9 cellular contexts compared by ENCODE assay signal in genomic region chr19:18194554-18195238, GRCh38. TPM values are rescaled to one million over a fixed set of nuclear protein-coding genes. Genes with fewer than 3 reads are reported as not detected.
DNase-seq lines count a peak whose midpoint lies in the region; ATAC-seq, FAIRE-seq and TF ChIP-seq lines count a peak whose summit lies in the region.
"Had no signal": no experiment of that assay in that cellular context is flagged by ENCODE, and none has a peak within 500 bp of the region (broad histone marks: within the 10 kb centered on the region; RNA-seq: fewer than 3 reads in every experiment).

No MANE protein-coding gene starts in this region.

- H3K27me3 ChIP-seq in GM12878 (replicated peaks in 1 of 2; ENCODE audit: control insufficient read depth in 2 of 2, insufficient read depth in 2 of 2, low read length in 1 of 2), result no peaks in the 10 kb centered on the region

- peak overlapping the region; percentile 86 for H2AFZ ChIP-seq in GM12878 (ENCODE audit: control insufficient read depth, low read depth, low read length)

- no peaks in the 10 kb centered on the region for H4K20me1 ChIP-seq in GM12878 (ENCODE audit: control insufficient read depth, insufficient read depth)

- H3K4me3 ChIP-seq in GM12878, result peak overlapping the region; percentile 79
- H3K4me3 ChIP-seq in mucosa of descending colon, result no peak overlapping the region

- TF ChIP-seq POLR2A in GM12878 (IDR thresholded peaks at IDR 0.05; ENCODE audit: low read depth, low read length), result peak; percentile 41; the same call in 1 of the 2 replicates

- SMC1A ChIA-PET in GM12878 (lab: Charles Lee; ENCODE audit: uncharacterized antibody, unreplicated experiment), result interaction anchor here (1.2 to 1.7 kb wide), 5 partner anchors 9 to 110 kb away, joined by 3 to 5 read pairs (median 4); partner anchors contain the start of gene RAB3A

- POLR2A ChIA-PET in GM12878 (lab: Charles Lee), result interaction anchor here (0.6 to 2.1 kb wide), 8 partner anchors 7 to 125 kb away, joined by 3 to 10 read pairs (median 4); partner anchors contain the start of gene RAB3A

- in situ Hi-C loops in GM12878 (cut with MboI), result no loop called here

- H3K9ac ChIP-seq in GM12878 (ENCODE audit: control insufficient read depth, insufficient read depth, low read length), result peak overlapping the region; percentile 69; the same call in 1 of the 2 replicates

- RAD21 ChIA-PET in GM12878 (lab: Charles Lee; ENCODE audit: unreplicated experiment), result interaction anchor here (0.6 to 4.5 kb wide), 8 partner anchors 10 to 101 kb away, joined by 3 to 29 read pairs (median 3); no protein-coding TSS in a partner anchor

- TF ChIP-seq CTCF in GM12878 (IDR thresholded peaks at IDR 0.05 in 2 of 3, conservative IDR thresholded peaks at IDR 0.05 in 1 of 3; ENCODE audit: control insufficient read depth in 2 of 3, extremely low read depth in 1 of 3, insufficient read depth in 1 of 3, low read depth in 3 of 3, low read length in 3 of 3) (no peak), mucosa of descending colon (IDR thresholded peaks at IDR 0.05) (no peak)

- intact Hi-C loops in GM12878 (cut with micrococcal nuclease; ENCODE audit: unreplicated experiment) (no loop called here), mucosa of descending colon (cut with DNase I, micrococcal nuclease) (no loop called here)

- WGBS in GM12878 (ENCODE audit: insufficient coverage, insufficient replicate concordance, low lambda C conversion rate, missing lambda C conversion rate), result 5% methylated on average over 27 of the region's 27 CpGs

- ATAC-seq in GM12878 (peak; percentile 5; the same call in 2 of the 3 replicates), mucosa of descending colon (no peak), GM19035 (IDR thresholded peaks at IDR 0.05; ENCODE audit: unreplicated experiment) (no peak), left lobe of liver (no peak)

- no TSS peak for BruUV-seq in GM12878 (replicated peaks; lab: Mats Ljungman, UMichigan)

- H3K36me3 ChIP-seq in GM12878 (ENCODE audit: control insufficient read depth in 2 of 2, insufficient read depth in 2 of 2, low read length in 1 of 2), result peaks cover 5 to 17% of the 10 kb centered on the region in 2 experiments; a peak in 3 of 4 replicates
- H3K36me3 ChIP-seq in mucosa of descending colon (ENCODE audit: low read depth), result no peaks in the 10 kb centered on the region

- H3K27ac ChIP-seq in GM12878 (ENCODE audit: control insufficient read depth, insufficient read depth), result no peak overlapping the region

- peak; percentile 50 for DNase-seq in EH (ENCODE audit: low read depth)
- peak; percentile 59 for DNase-seq in NOMO-1 treated with dmso at 0.1 percent for 144 hours (lab: John Stamatoyannopoulos, UW; ENCODE audit: unreplicated experiment)
- no peak for DNase-seq in GM12878 (ENCODE audit: low read depth, low spot score)
- DNase-seq in mucosa of descending colon, result peak in 2 of 3 donors; percentile 59 to 71
- no peak for DNase-seq in KG1 (lab: John Stamatoyannopoulos, UW)
- no peak for DNase-seq in NCI-H2029 treated with DMSO at 0.1 percent for 48 hours (lab: John Stamatoyannopoulos, UW)
- no peak for DNase-seq in left lobe of liver (ENCODE audit: low spot score)

- no peak for FAIRE-seq in GM12878 (lab: Jason Lieb, UNC)

- TF ChIP-seq RAD21 in GM12878 (IDR thresholded peaks at IDR 0.05; ENCODE audit: insufficient read depth, low read depth, low read length), result no peak

- peaks cover 11% of the 10 kb centered on the region for H3K4me1 ChIP-seq in GM12878 (ENCODE audit: control insufficient read depth, insufficient read depth, low read length)
- peaks cover 20% of the 10 kb centered on the region for H3K4me1 ChIP-seq in mucosa of descending colon (ENCODE audit: low read depth)

- H3K9me3 ChIP-seq in GM12878 (replicated peaks; ENCODE audit: control insufficient read depth, insufficient read depth, low read length) (no peaks in the 10 kb centered on the region), mucosa of descending colon (no peaks in the 10 kb centered on the region)

- peaks cover 5% of the 10 kb centered on the region for H3K79me2 ChIP-seq in GM12878 (ENCODE audit: control insufficient read depth, insufficient read depth, low read length)

- no peak for TF ChIP-seq EP300 in GM12878 (IDR thresholded peaks at IDR 0.05; ENCODE audit: borderline replicate concordance in 1 of 2, control insufficient read depth in 1 of 2, low read depth in 2 of 2, low read length in 2 of 2)

- peak overlapping the region; percentile 96 for H3K4me2 ChIP-seq in GM12878 (ENCODE audit: control insufficient read depth, insufficient read depth)

- CTCF ChIA-PET in GM12878 (lab: Yijun Ruan, JAX), result interaction anchor here (0.9 to 3.8 kb wide), 5 partner anchors 10 to 85 kb away, joined by 3 to 30 read pairs (median 5); partner anchors contain the start of gene RAB3A

RNA-seq across cellular contexts. Expression of gene MPV17L2, which starts 1.7 kb away (rescaled TPM):
- 3.3 and 7.4 TPM in 2 replicates for total RNA-seq in GM12878 (2013; cell fraction: nucleolus; rRNA removed)
- total RNA-seq in GM12878 (2014; rRNA removed) (26.7 and 32.0 TPM in 2 replicates), GM12878 (2014; rRNA removed; fragmentation: Illumina TruSeq; extraction: Trizol) (13.6 and 15.4 TPM in 2 replicates), GM12878 (2021) (17.9 and 19.9 TPM in 2 replicates), mucosa of descending colon (10 to 100 TPM in 2 of 3 donors, 1 to 10 TPM in 1; 6.7 to 12.4 (median 12.0) TPM), left lobe of liver (8.6 TPM)
- 3.9 TPM for polyA plus RNA-seq in GM12878 (2011; ENCODE audit: low read depth)
- polyA plus RNA-seq in GM12878 (2011; rRNA removed) (7.1 and 17.1 TPM in 2 replicates), GM12878 (2014; fragmentation: Illumina TruSeq; extraction: Trizol) (10.4 and 25.9 TPM in 2 replicates), GM12878 (2014; fragmentation: Nextera tagmentation; extraction: Ambion mirVana) (1 to 10 TPM; 5.1 to 7.7 TPM), GM12878 (2014; rRNA removed) (39.4 and 44.5 TPM in 2 replicates), GM12878 (2016; fragmentation: Nextera tagmentation; extraction: Ambion mirVana) (10 to 100 TPM; 46.2 to 57.2 TPM)
- polyA plus RNA-seq in GM12878 (2011; cell fraction: cytosol; rRNA removed), result 23.4 and 34.7 TPM in 2 replicates
- 12.4 and 16.0 TPM in 2 replicates for polyA plus RNA-seq in GM12878 (2011; cell fraction: nucleus; rRNA removed)
- 8.3 and 8.4 TPM in 2 replicates for polyA plus RNA-seq in GM12878 (2012)
- polyA minus RNA-seq in GM12878 (2011; rRNA and poly(A)+ RNA removed), result 16.2 and 19.9 TPM in 2 replicates
- 6.1 and 7.6 TPM in 2 replicates for polyA minus RNA-seq in GM12878 (2011; cell fraction: cytosol; rRNA and poly(A)+ RNA removed)
- polyA minus RNA-seq in GM12878 (2011; cell fraction: nucleus; rRNA and poly(A)+ RNA removed), result 2.9 and 7.6 TPM in 2 replicates

RNA-seq across cellular contexts. Expression of gene RAB3A, which starts 9.1 kb away (rescaled TPM):
- total RNA-seq in GM12878 (2013; cell fraction: nucleolus; rRNA removed), result 9.4 and 18.2 TPM in 2 replicates
- total RNA-seq in GM12878 (2014; rRNA removed) (0.98 and 1.2 TPM in 2 replicates), GM12878 (2014; rRNA removed; fragmentation: Illumina TruSeq; extraction: Trizol) (0.51 and 0.67 TPM in 2 replicates), GM12878 (2021) (2.9 and 3.5 TPM in 2 replicates), mucosa of descending colon (1 to 10 TPM; 5.7 to 7.6 (median 6.8) TPM), left lobe of liver (2.1 TPM)
- polyA plus RNA-seq in GM12878 (2011; ENCODE audit: low read depth), result 0.73 TPM
- polyA plus RNA-seq in GM12878 (2011; rRNA removed) (1.3 and 2.8 TPM in 2 replicates), GM12878 (2014; fragmentation: Illumina TruSeq; extraction: Trizol) (0.54 and 1.1 TPM in 2 replicates), GM12878 (2014; fragmentation: Nextera tagmentation; extraction: Ambion mirVana) (under 1 TPM in 1 of 2 experiments, not detected in 1; 0.07 TPM), GM12878 (2014; rRNA removed) (1.0 and 2.5 TPM in 2 replicates), GM12878 (2016; fragmentation: Nextera tagmentation; extraction: Ambion mirVana) (1 to 10 TPM; 1.6 to 2.0 TPM)
- polyA plus RNA-seq in GM12878 (2011; cell fraction: cytosol; rRNA removed), result 3.9 and 4.9 TPM in 2 replicates
- polyA plus RNA-seq in GM12878 (2011; cell fraction: nucleus; rRNA removed), result 9.4 and 10.2 TPM in 2 replicates
- polyA plus RNA-seq in GM12878 (2012), result 1.5 and 3.5 TPM in 2 replicates
- 13.7 and 23.1 TPM in 2 replicates for polyA minus RNA-seq in GM12878 (2011; rRNA and poly(A)+ RNA removed)
- 3.7 and 6.1 TPM in 2 replicates for polyA minus RNA-seq in GM12878 (2011; cell fraction: cytosol; rRNA and poly(A)+ RNA removed)
- 8.9 and 16.6 TPM in 2 replicates for polyA minus RNA-seq in GM12878 (2011; cell fraction: nucleus; rRNA and poly(A)+ RNA removed)

RNA-seq across cellular contexts. Expression of gene IFI30, which starts 21.1 kb away (rescaled TPM):
- 168 and 207 TPM in 2 replicates for total RNA-seq in GM12878 (2013; cell fraction: nucleolus; rRNA removed)
- 747 and 845 TPM in 2 replicates for total RNA-seq in GM12878 (2014; rRNA removed)
- total RNA-seq in GM12878 (2014; rRNA removed; fragmentation: Illumina TruSeq; extraction: Trizol), result 221 and 225 TPM in 2 replicates
- total RNA-seq in GM12878 (2021), result 301 and 314 TPM in 2 replicates
- polyA plus RNA-seq in GM12878 (2011; ENCODE audit: low read depth), result 218 TPM
- 232 and 365 TPM in 2 replicates for polyA plus RNA-seq in GM12878 (2011; rRNA removed)
- 606 and 650 TPM in 2 replicates for polyA plus RNA-seq in GM12878 (2011; cell fraction: cytosol; rRNA removed)
- polyA plus RNA-seq in GM12878 (2011; cell fraction: nucleus; rRNA removed), result 189 and 350 TPM in 2 replicates
- 260 and 337 TPM in 2 replicates for polyA plus RNA-seq in GM12878 (2012)
- polyA plus RNA-seq in GM12878 (2014; fragmentation: Illumina TruSeq; extraction: Trizol), result 147 and 257 TPM in 2 replicates
- polyA plus RNA-seq in GM12878 (2014; fragmentation: Nextera tagmentation; extraction: Ambion mirVana), result 1,000 to 10,000 TPM; 1,054 to 1,112 TPM
- 492 and 678 TPM in 2 replicates for polyA plus RNA-seq in GM12878 (2014; rRNA removed)
- polyA plus RNA-seq in GM12878 (2016; fragmentation: Nextera tagmentation; extraction: Ambion mirVana), result 100 to 1,000 TPM; 445 to 456 TPM
- 327 and 421 TPM in 2 replicates for polyA minus RNA-seq in GM12878 (2011; rRNA and poly(A)+ RNA removed)
- polyA minus RNA-seq in GM12878 (2011; cell fraction: cytosol; rRNA and poly(A)+ RNA removed), result 126 and 162 TPM in 2 replicates
- 67.9 and 87.0 TPM in 2 replicates for polyA minus RNA-seq in GM12878 (2011; cell fraction: nucleus; rRNA and poly(A)+ RNA removed)
- 100 to 1,000 TPM in 1 of 3 donors, 10 to 100 TPM in 2; 46.6 to 122 (median 49.4) TPM for total RNA-seq in mucosa of descending colon
- total RNA-seq in left lobe of liver, result 57.6 TPM

RNA-seq across cellular contexts. Expression of gene PDE4C, which starts 31.5 kb away (rescaled TPM):
- 2.5 and 3.7 TPM in 2 replicates for total RNA-seq in GM12878 (2013; cell fraction: nucleolus; rRNA removed)
- total RNA-seq in GM12878 (2014; rRNA removed), result 0.28 and 1.1 TPM in 2 replicates
- total RNA-seq in GM12878 (2014; rRNA removed; fragmentation: Illumina TruSeq; extraction: Trizol), result 0.14 and 0.40 TPM in 2 replicates
- total RNA-seq in GM12878 (2021), result 0.27 and 0.67 TPM in 2 replicates
- polyA plus RNA-seq in GM12878 (2011; ENCODE audit: low read depth), result 0.26 TPM
- 0.19 and 0.43 TPM in 2 replicates for polyA plus RNA-seq in GM12878 (2011; rRNA removed)
- 0.25 and 0.42 TPM in 2 replicates for polyA plus RNA-seq in GM12878 (2011; cell fraction: cytosol; rRNA removed)
- 1.5 and 2.3 TPM in 2 replicates for polyA plus RNA-seq in GM12878 (2011; cell fraction: nucleus; rRNA removed)
- 0.43 and 0.52 TPM in 2 replicates for polyA plus RNA-seq in GM12878 (2012)
- 0.15 TPM in 1 of 2 replicates, not detected in the other for polyA plus RNA-seq in GM12878 (2014; fragmentation: Illumina TruSeq; extraction: Trizol)
- polyA plus RNA-seq in GM12878 (2014; fragmentation: Nextera tagmentation; extraction: Ambion mirVana), result under 1 TPM; 0.08 to 0.13 TPM
- 0.27 and 0.73 TPM in 2 replicates for polyA plus RNA-seq in GM12878 (2014; rRNA removed)
- under 1 TPM; 0.13 to 0.47 TPM for polyA plus RNA-seq in GM12878 (2016; fragmentation: Nextera tagmentation; extraction: Ambion mirVana)
- 0.41 TPM in 1 of 2 replicates, not detected in the other for polyA minus RNA-seq in GM12878 (2011; rRNA and poly(A)+ RNA removed)
- not detected in 2 replicates for polyA minus RNA-seq in GM12878 (2011; cell fraction: cytosol; rRNA and poly(A)+ RNA removed)
- 0.48 and 1.3 TPM in 2 replicates for polyA minus RNA-seq in GM12878 (2011; cell fraction: nucleus; rRNA and poly(A)+ RNA removed)
- total RNA-seq in mucosa of descending colon, result 1 to 10 TPM; 2.5 to 7.7 (median 6.2) TPM
- 0.60 TPM for total RNA-seq in left lobe of liver
- total RNA-seq: subcutaneous adipose tissue had no signal

RNA-seq across cellular contexts. Expression of gene PIK3R2, which starts 41.7 kb away (rescaled TPM):
- 11.5 and 13.9 TPM in 2 replicates for total RNA-seq in GM12878 (2013; cell fraction: nucleolus; rRNA removed)
- total RNA-seq in GM12878 (2014; rRNA removed) (6.3 and 8.0 TPM in 2 replicates), GM12878 (2014; rRNA removed; fragmentation: Illumina TruSeq; extraction: Trizol) (1.9 and 3.9 TPM in 2 replicates), GM12878 (2021) (22.6 and 23.3 TPM in 2 replicates), mucosa of descending colon (10 to 100 TPM; 31.6 to 40.0 (median 35.2) TPM), left lobe of liver (14.8 TPM)
- polyA plus RNA-seq in GM12878 (2011; ENCODE audit: low read depth), result 4.0 TPM
- polyA plus RNA-seq in GM12878 (2011; rRNA removed) (2.9 and 6.4 TPM in 2 replicates), GM12878 (2014; fragmentation: Illumina TruSeq; extraction: Trizol) (0.73 and 3.4 TPM in 2 replicates), GM12878 (2014; fragmentation: Nextera tagmentation; extraction: Ambion mirVana) (under 1 TPM; 0.26 to 0.75 TPM), GM12878 (2014; rRNA removed) (5.2 and 5.8 TPM in 2 replicates), GM12878 (2016; fragmentation: Nextera tagmentation; extraction: Ambion mirVana) (1 to 10 TPM; 1.1 TPM)
- polyA plus RNA-seq in GM12878 (2011; cell fraction: cytosol; rRNA removed), result 5.3 and 6.3 TPM in 2 replicates
- polyA plus RNA-seq in GM12878 (2011; cell fraction: nucleus; rRNA removed), result 10.3 and 15.7 TPM in 2 replicates
- 6.4 and 8.5 TPM in 2 replicates for polyA plus RNA-seq in GM12878 (2012)
- 6.4 and 9.5 TPM in 2 replicates for polyA minus RNA-seq in GM12878 (2011; rRNA and poly(A)+ RNA removed)
- 2.9 and 8.8 TPM in 2 replicates for polyA minus RNA-seq in GM12878 (2011; cell fraction: cytosol; rRNA and poly(A)+ RNA removed)
- polyA minus RNA-seq in GM12878 (2011; cell fraction: nucleus; rRNA and poly(A)+ RNA removed), result 2.1 and 3.8 TPM in 2 replicates

Comparison
In these comparisons a context has a peak if more than half of its experiments do, and no peak if none do; other contexts are left out.
1. DNase-seq: peak in EH (single experiment), NOMO-1 treated with dmso at 0.1 percent for 144 hours (single experiment) and mucosa of descending colon (2 of 3); none in GM12878 (single experiment), KG1 (single experiment), NCI-H2029 treated with DMSO at 0.1 percent for 48 hours (single experiment) and left lobe of liver (single experiment).